16 cellular contexts compared by ENCODE assay signal in the genomic region with DNA sequence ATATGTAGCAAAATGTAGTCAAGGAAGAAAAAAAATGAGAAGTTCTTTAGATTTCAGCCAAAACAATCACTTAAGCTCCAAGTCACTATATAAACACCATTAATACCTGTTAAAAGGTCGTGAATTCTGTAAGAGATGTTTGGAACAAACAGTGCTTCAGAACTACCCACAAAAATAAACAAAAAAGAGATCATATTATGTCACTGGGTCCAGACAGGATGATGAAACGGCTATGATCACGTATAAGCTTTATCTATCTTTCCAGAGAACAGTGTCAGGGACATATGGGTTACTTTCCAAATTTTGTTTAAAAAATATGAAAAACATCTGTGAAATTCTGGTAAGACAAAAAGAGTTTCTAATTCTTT.
DNase-seq lines count a peak whose midpoint lies in the region; ATAC-seq and TF ChIP-seq lines count a peak whose summit lies in the region.
"Had no signal": no experiment of that assay in that cellular context is flagged by ENCODE, and none has a peak within 500 bp of the region (broad histone marks: within the 10 kb centered on the region; RNA-seq: fewer than 3 reads in every experiment).

No MANE protein-coding gene starts in this region.

- no peaks in the 10 kb centered on the region for H3K27me3 Mint-ChIP-seq in WTC11 (ENCODE audit: low read depth)
- H3K27me3 Mint-ChIP-seq: activated CD4-positive, alpha-beta T cell treated with anti-CD3 and anti-CD28 coated beads, Interleukin-2, amount 10 ng/mL, durations not matched to agents 24 days and 14 days; progenitor cell of endocrine pancreas had no signal

- H3K9ac ChIP-seq in rectal smooth muscle tissue (ENCODE audit: low read length), result no peak overlapping the region
- H3K9ac ChIP-seq: BLaER1 treated with 17β-estradiol and CSF1 and Interleukin-3, amounts not matched to agents 10 nM and 100 nM had no signal

- no peak overlapping the region for H3K4me3 ChIP-seq in fibroblast of pulmonary artery (replicated peaks; ENCODE audit: low read depth, low read length)
- H3K4me3 ChIP-seq in rectal smooth muscle tissue (ENCODE audit: low read length), result no peak overlapping the region
- H3K4me3 ChIP-seq: BLaER1 treated with 17β-estradiol and CSF1 and Interleukin-3, amounts not matched to agents 10 nM and 100 nM had no signal

- H3K27ac ChIP-seq in rectal smooth muscle tissue (ENCODE audit: low read depth, low read length), result peak overlapping the region; percentile 89
- H3K27ac ChIP-seq: BLaER1 treated with 17β-estradiol and CSF1 and Interleukin-3, amounts not matched to agents 10 nM and 100 nM; epithelial cell of prostate had no signal

- no peaks in the 10 kb centered on the region for H3K36me3 ChIP-seq in rectal smooth muscle tissue (ENCODE audit: control insufficient read depth, insufficient read depth, low read length)
- H3K36me3 ChIP-seq: BLaER1 treated with 17β-estradiol and CSF1 and Interleukin-3, amounts not matched to agents 10 nM and 100 nM had no signal

- H3K4me1 Mint-ChIP-seq in WTC11, result peaks cover 17% of the 10 kb centered on the region
- H3K4me1 Mint-ChIP-seq: activated CD4-positive, alpha-beta T cell treated with anti-CD3 and anti-CD28 coated beads, Interleukin-2, amount 10 ng/mL, durations not matched to agents 24 days and 14 days had no signal

- CTCF ChIA-PET in WTC11 (lab: Charles Lee), result no interaction called here

- DNase-seq in DMS53 (lab: John Stamatoyannopoulos, UW), result peak; percentile 55
- DNase-seq in WTC11 (ENCODE audit: low spot score), result no peak
- peak; percentile 76 for DNase-seq in fibroblast of pulmonary artery (ENCODE audit: low read depth)
- no peak for DNase-seq in kidney tubule cell (ENCODE audit: low spot score)
- no peak for DNase-seq in activated naive CD4-positive, alpha-beta T cell (lab: John Stamatoyannopoulos, UW)
- no peak for DNase-seq in activated CD4-positive, CD25-positive, alpha-beta regulatory T cell treated with anti-CD3 and anti-CD28 coated beads, Interleukin-2, amount 50 U/mL, for 72 hours
- DNase-seq in SIG-M5 treated with dmso at 0.1 percent for 504 hours (lab: John Stamatoyannopoulos, UW; ENCODE audit: unreplicated experiment), result no peak
- DNase-seq: activated CD4-positive, alpha-beta T cell treated with anti-CD3 and anti-CD28 coated beads, Interleukin-2, amount 10 ng/mL, durations not matched to agents 24 days and 14 days; HFFc6; NCI-H510A treated with DMSO at 0.1 percent for 48 hours; stimulated activated naive CD4-positive, alpha-beta T cell; T-helper 2 cell had no signal

- TF ChIP-seq CTCF in WTC11 (IDR thresholded peaks at IDR 0.05), result no peak
- TF ChIP-seq CTCF in fibroblast of pulmonary artery (IDR thresholded peaks at IDR 0.05; ENCODE audit: low read length, missing control alignments), result no peak

- no peak for ATAC-seq in WTC11

- H3K4me3 Mint-ChIP-seq in WTC11, result no peak overlapping the region
- H3K4me3 Mint-ChIP-seq: activated CD4-positive, alpha-beta T cell treated with anti-CD3 and anti-CD28 coated beads, Interleukin-2, amount 10 ng/mL, durations not matched to agents 24 days and 14 days; HFFc6 had no signal

- POLR2A ChIA-PET in WTC11 (lab: Charles Lee), result no interaction called here

- H3K36me3 Mint-ChIP-seq in WTC11, result no peaks in the 10 kb centered on the region

- H3K9me3 Mint-ChIP-seq in WTC11, result no peaks in the 10 kb centered on the region
- H3K9me3 Mint-ChIP-seq: activated CD4-positive, alpha-beta T cell treated with anti-CD3 and anti-CD28 coated beads, Interleukin-2, amount 10 ng/mL, durations not matched to agents 24 days and 14 days; HFFc6 had no signal

- H3K27me3 ChIP-seq in rectal smooth muscle tissue (ENCODE audit: control insufficient read depth, insufficient read depth, low read length), result no peaks in the 10 kb centered on the region
- H3K27me3 ChIP-seq: BLaER1 treated with 17β-estradiol and CSF1 and Interleukin-3, amounts not matched to agents 10 nM and 100 nM had no signal

- H3K27ac Mint-ChIP-seq in WTC11, result no peak overlapping the region
- H3K27ac Mint-ChIP-seq: activated CD4-positive, alpha-beta T cell treated with anti-CD3 and anti-CD28 coated beads, Interleukin-2, amount 10 ng/mL, durations not matched to agents 24 days and 14 days; HFFc6; progenitor cell of endocrine pancreas had no signal

- H3K4me1 ChIP-seq in rectal smooth muscle tissue (ENCODE audit: control insufficient read depth, insufficient read depth, low read length), result peaks cover 49% of the 10 kb centered on the region

TF ChIP-seq in WTC11, 78 proteins besides CTCF, POLR2A, EP300 and RAD21:
- peak; percentile 95 for TF ChIP-seq GABPB1 (CRISPR knock-in tag; IDR thresholded peaks at IDR 0.05)
- TF ChIP-seq HMGA2 (CRISPR knock-in tag; IDR thresholded peaks at IDR 0.05), result no peak

Comparison
In these comparisons a context has a peak if more than half of its experiments do, and no peak if none do; other contexts are left out.
1. DNase-seq: peak in DMS53 (single experiment) and fibroblast of pulmonary artery (single experiment); none in WTC11 (single experiment), kidney tubule cell (single experiment), activated naive CD4-positive, alpha-beta T cell (0 of 4), activated CD4-positive, CD25-positive, alpha-beta regulatory T cell treated with anti-CD3 and anti-CD28 coated beads, Interleukin-2, amount 50 U/mL, for 72 hours (single experiment) and SIG-M5 treated with dmso at 0.1 percent for 504 hours (single experiment).